8 cellular contexts compared by ENCODE assay signal in the genomic region with DNA sequence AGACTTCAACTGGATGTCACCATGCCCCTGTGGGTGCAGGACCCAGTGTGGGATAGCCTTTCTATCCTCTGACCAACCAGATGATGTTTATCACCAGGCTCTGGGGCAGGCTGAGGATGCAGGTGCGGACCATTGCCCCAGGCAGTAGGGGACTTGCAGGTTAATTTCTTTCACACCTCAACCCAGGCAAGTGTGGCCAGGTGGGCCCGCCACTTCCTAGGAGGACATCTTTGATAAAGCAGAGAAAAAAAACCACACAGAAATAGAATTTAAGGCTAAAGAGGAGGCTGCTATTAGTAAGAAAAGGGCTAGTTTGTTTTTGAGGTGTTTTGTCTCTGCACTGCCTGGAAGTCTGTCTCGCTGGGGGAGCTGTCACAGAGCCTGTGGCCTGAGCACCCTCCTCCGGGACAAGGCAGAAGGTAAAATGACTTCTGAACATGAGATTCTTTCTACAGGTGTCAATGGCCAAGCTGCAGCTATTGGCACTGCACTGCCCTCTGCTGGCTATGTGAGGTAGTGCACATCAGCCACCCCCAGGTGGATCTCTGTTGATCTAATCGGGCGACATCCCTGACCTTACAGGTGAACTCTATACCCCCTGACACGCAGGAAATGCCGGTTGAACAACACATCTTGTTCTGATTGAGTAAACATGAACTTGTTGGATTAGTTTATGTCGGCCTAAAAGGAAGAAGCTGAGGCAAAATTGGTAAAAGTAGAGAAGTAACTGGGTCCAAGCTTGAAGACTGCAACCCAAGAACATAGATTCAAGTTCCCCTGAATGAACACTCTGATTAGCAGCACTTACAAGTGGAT. TPM values are rescaled to one million over a fixed set of nuclear protein-coding genes. Genes with fewer than 3 reads are reported as not detected.
DNase-seq lines count a peak whose midpoint lies in the region; ATAC-seq and TF ChIP-seq lines count a peak whose summit lies in the region.

No MANE protein-coding gene starts in this region.

- TF ChIP-seq CTCF in OCI-LY3 (IDR thresholded peaks at IDR 0.05; ENCODE audit: low read depth, low read length) (peak; percentile 93), fibroblast of lung (conservative IDR thresholded peaks at IDR 0.05 in 1 of 2, IDR thresholded peaks at IDR 0.05 in 1 of 2; ENCODE audit: low read depth in 1 of 2, low read length in 2 of 2) (peak; percentile 95 to 100), neutrophil (IDR thresholded peaks at IDR 0.05) (peak; percentile 98), thyroid gland (IDR thresholded peaks at IDR 0.05) (peak; percentile 93 to 99 (median 96))

- H3K4me2 ChIP-seq in OCI-LY3 (ENCODE audit: low read length), result no peak overlapping the region
- H3K4me2 ChIP-seq in fibroblast of lung (ENCODE audit: extremely low read depth, insufficient read depth, low read length), result no peak overlapping the region

- WGBS in thyroid gland, 2 donors, result 19 to 23% methylated on average over 8 to 9 of the region's 9 CpGs

- H2AFZ ChIP-seq in OCI-LY3 (ENCODE audit: low read depth, low read length) (no peak overlapping the region), fibroblast of lung (ENCODE audit: low read length) (no peak overlapping the region)

- ATAC-seq in GM19452 (IDR thresholded peaks at IDR 0.05; ENCODE audit: unreplicated experiment) (peak; percentile 86), HG03520 (IDR thresholded peaks at IDR 0.05; ENCODE audit: unreplicated experiment) (peak; percentile 80)

- H3K4me1 ChIP-seq in OCI-LY3 (ENCODE audit: low read length), result no peaks in the 10 kb centered on the region
- H3K4me1 ChIP-seq in fibroblast of lung (ENCODE audit: control insufficient read depth, extremely low read depth, insufficient read depth, low read length), result peaks cover 2% of the 10 kb centered on the region
- peaks cover 8% of the 10 kb centered on the region in 2 experiments for H3K4me1 ChIP-seq in neutrophil (ENCODE audit: control insufficient read depth in 1 of 2, insufficient read depth in 1 of 2, low read depth in 1 of 2, low read length in 1 of 2)
- no peaks in the 10 kb centered on the region for H3K4me1 ChIP-seq in thyroid gland

- intact Hi-C loops in thyroid gland (cut with DNase I), result loop anchor here (5.0 to 10.0 kb wide), 3 partner anchors 75 to 168 kb away; partner anchors contain the start of gene C7orf57

- no peak for TF ChIP-seq POLR2A in thyroid gland (IDR thresholded peaks at IDR 0.05)

- H3K27ac ChIP-seq in OCI-LY3 (ENCODE audit: low read length) (no peak overlapping the region), fibroblast of lung (ENCODE audit: insufficient read depth, low read length) (no peak overlapping the region), neutrophil (no peak overlapping the region), thyroid gland (no peak overlapping the region)

- no peaks in the 10 kb centered on the region for H3K36me3 ChIP-seq in OCI-LY3 (replicated peaks; ENCODE audit: low read depth, low read length)
- peaks cover 9% of the 10 kb centered on the region for H3K36me3 ChIP-seq in fibroblast of lung (ENCODE audit: control insufficient read depth, insufficient read depth, low read length)
- H3K36me3 ChIP-seq in neutrophil, result peaks cover 46% of the 10 kb centered on the region
- H3K36me3 ChIP-seq in thyroid gland, result peaks cover 23 to 26% of the 10 kb centered on the region in 2 donors

- DNase-seq in D341Med (ENCODE audit: low spot score) (peak; percentile 83), fibroblast of lung (ENCODE audit: low read depth in 2 of 2) (peak; percentile 20 to 38), thyroid gland (peak; percentile 77 to 79)
- DNase-seq in activated T-cell treated with anti-CD3 and anti-CD28 coated beads, Interleukin-2, amount 50 U/mL, for 1 hour, result peak; percentile 94

- H3K9ac ChIP-seq in OCI-LY3 (ENCODE audit: low read length), result no peak overlapping the region
- no peak overlapping the region for H3K9ac ChIP-seq in fibroblast of lung (ENCODE audit: insufficient read depth, low read length)

- H3K27me3 ChIP-seq in OCI-LY3 (ENCODE audit: low read depth, low read length) (peaks cover 15% of the 10 kb centered on the region), fibroblast of lung (ENCODE audit: control insufficient read depth, insufficient read depth, low read length) (no peaks in the 10 kb centered on the region), neutrophil (no peaks in the 10 kb centered on the region), thyroid gland (no peaks in the 10 kb centered on the region)

- no peaks in the 10 kb centered on the region for H3K9me3 ChIP-seq in OCI-LY3 (ENCODE audit: insufficient read depth, low read length)
- no peaks in the 10 kb centered on the region for H3K9me3 ChIP-seq in fibroblast of lung (ENCODE audit: control insufficient read depth, insufficient read depth, low read depth, low read length)
- no peaks in the 10 kb centered on the region for H3K9me3 ChIP-seq in neutrophil
- no peaks in the 10 kb centered on the region for H3K9me3 ChIP-seq in thyroid gland

- H3K4me3 ChIP-seq in OCI-LY3 (ENCODE audit: low read length) (no peak overlapping the region), fibroblast of lung (replicated peaks in 1 of 4; ENCODE audit: control extremely low read depth in 1 of 4, insufficient read depth in 1 of 4, low read depth in 3 of 4, low read length in 4 of 4) (no peak overlapping the region), neutrophil (ENCODE audit: low read depth in 1 of 2, low read length in 1 of 2) (no peak overlapping the region), thyroid gland (replicated peaks in 1 of 3) (no peak overlapping the region)

- H3K79me2 ChIP-seq in OCI-LY3 (ENCODE audit: low read length) (no peaks in the 10 kb centered on the region), fibroblast of lung (ENCODE audit: control insufficient read depth, insufficient read depth, low read length) (no peaks in the 10 kb centered on the region)

- H4K20me1 ChIP-seq in OCI-LY3 (ENCODE audit: insufficient read depth, low read length) (no peaks in the 10 kb centered on the region), fibroblast of lung (ENCODE audit: control insufficient read depth, extremely low read depth, insufficient read depth, low read length) (no peaks in the 10 kb centered on the region)

RNA-seq across cellular contexts. Expression of gene UPP1, which starts 21.0 kb away (rescaled TPM):
- 9.0 and 11.7 TPM in 2 replicates for total RNA-seq in fibroblast of lung
- 9.4 and 11.7 TPM in 2 replicates for polyA plus RNA-seq in fibroblast of lung
- polyA plus RNA-seq in fibroblast of lung (2012), result 14.5 and 17.2 TPM in 2 replicates
- polyA minus RNA-seq in fibroblast of lung (ENCODE audit: low replicate concordance), result 6.5 and 10.6 TPM in 2 replicates
- 10 to 100 TPM; 11.3 to 16.9 (median 15.0) TPM for total RNA-seq in thyroid gland

Comparison
In these comparisons a context has a peak if more than half of its experiments do, and no peak if none do; other contexts are left out.
1. DNase-seq: peak in every context shown above with its lines; median percentile 94 in activated T-cell treated with anti-CD3 and anti-CD28 coated beads, Interleukin-2, amount 50 U/mL, for 1 hour; 83 in D341Med; 78 in thyroid gland; 29 in fibroblast of lung.